Comparison of ENCODE assay signal across 3 cellular contexts in genomic region chr22:37053310-37054077, GRCh38.
TF ChIP-seq lines count a peak whose summit lies in the region.

No MANE protein-coding gene starts in this region.

TF ChIP-seq in SK-N-SH, 30 proteins besides CTCF, POLR2A, EP300 and RAD21:
- TF ChIP-seq NFIC (IDR thresholded peaks at IDR 0.05; ENCODE audit: borderline replicate concordance) (no peak), MEF2A (IDR thresholded peaks at IDR 0.05; ENCODE audit: borderline replicate concordance, low read depth) (no peak), ELF1 (IDR thresholded peaks at IDR 0.05) (no peak), MAX (IDR thresholded peaks at IDR 0.05; ENCODE audit: low read depth) (no peak), PBX3 (IDR thresholded peaks at IDR 0.05) (no peak), JUND (IDR thresholded peaks at IDR 0.05) (no peak), FOXM1 (IDR thresholded peaks at IDR 0.05; ENCODE audit: low read depth) (no peak), GATA2 (CRISPR knock-in tag; IDR thresholded peaks at IDR 0.05) (no peak), RCOR1 (IDR thresholded peaks at IDR 0.05; ENCODE audit: low read length) (no peak), IRF3 (IDR thresholded peaks at IDR 0.05; ENCODE audit: low read depth, low read length) (no peak), SIN3A (IDR thresholded peaks at IDR 0.05; ENCODE audit: borderline replicate concordance, low read depth, low read length) (no peak), GABPA (IDR thresholded peaks at IDR 0.05; ENCODE audit: low read depth) (no peak), MXI1 (IDR thresholded peaks at IDR 0.05; ENCODE audit: low read depth, low read length) (no peak), SMC3 (IDR thresholded peaks at IDR 0.05; ENCODE audit: low read depth, low read length) (no peak), USF1 (IDR thresholded peaks at IDR 0.05; ENCODE audit: borderline replicate concordance, low read depth) (no peak), POLR2AphosphoS5 (IDR thresholded peaks at IDR 0.05; ENCODE audit: low read depth, low read length) (no peak)

TF ChIP-seq in SK-N-SH treated with all-trans-retinoic acid at 6 μM for 48 hours, 23 proteins besides CTCF, POLR2A, EP300 and RAD21:
- TF ChIP-seq ZNF8 (CRISPR knock-in tag; IDR thresholded peaks at IDR 0.05) (no peak), POU6F1 (CRISPR knock-in tag; IDR thresholded peaks at IDR 0.05; ENCODE audit: borderline replicate concordance, low read depth) (no peak), ZNF565 (CRISPR knock-in tag; conservative IDR thresholded peaks at IDR 0.05; ENCODE audit: low read depth) (no peak), TOX (CRISPR knock-in tag; IDR thresholded peaks at IDR 0.05; ENCODE audit: borderline replicate concordance) (no peak), PPARA (CRISPR knock-in tag; IDR thresholded peaks at IDR 0.05; ENCODE audit: borderline replicate concordance) (no peak), TCF4 (CRISPR knock-in tag; IDR thresholded peaks at IDR 0.05; ENCODE audit: borderline replicate concordance) (no peak), ZFP3 (CRISPR knock-in tag; IDR thresholded peaks at IDR 0.05) (no peak), CSRNP3 (CRISPR knock-in tag; IDR thresholded peaks at IDR 0.05) (no peak), CREB5 (CRISPR knock-in tag; IDR thresholded peaks at IDR 0.05; ENCODE audit: low read depth) (no peak), ZC3H10 (CRISPR knock-in tag; IDR thresholded peaks at IDR 0.05) (no peak), TSHZ2 (CRISPR knock-in tag; IDR thresholded peaks at IDR 0.05) (no peak), RARB (CRISPR knock-in tag; IDR thresholded peaks at IDR 0.05) (no peak), GLIS3 (CRISPR knock-in tag; IDR thresholded peaks at IDR 0.05) (no peak), SNAI2 (CRISPR knock-in tag; IDR thresholded peaks at IDR 0.05) (no peak), OSR1 (CRISPR knock-in tag; IDR thresholded peaks at IDR 0.05) (no peak)

TF ChIP-seq in WTC11, 78 proteins besides CTCF, POLR2A, EP300 and RAD21:
- TF ChIP-seq NFYB (CRISPR knock-in tag; conservative IDR thresholded peaks at IDR 0.05; ENCODE audit: low read depth): no peak
- no peak for TF ChIP-seq CREB1 (CRISPR knock-in tag; IDR thresholded peaks at IDR 0.05)
- TF ChIP-seq FOXK1 (CRISPR knock-in tag; IDR thresholded peaks at IDR 0.05): no peak
- no peak for TF ChIP-seq ELF4 (CRISPR knock-in tag; IDR thresholded peaks at IDR 0.05; ENCODE audit: low read depth)
- no peak for TF ChIP-seq ZNF121 (CRISPR knock-in tag; IDR thresholded peaks at IDR 0.05)
- no peak for TF ChIP-seq ZBTB21 (CRISPR knock-in tag; IDR thresholded peaks at IDR 0.05; ENCODE audit: borderline replicate concordance)
- no peak for TF ChIP-seq KAT7 (CRISPR knock-in tag; IDR thresholded peaks at IDR 0.05; ENCODE audit: borderline replicate concordance)
TF ChIP-seq in WTC11: peak in this region for 0.
